In genomic region chr19:45779231-45780145, GRCh38 we compare ENCODE assay signal across 8 cellular contexts. TPM values are rescaled to one million over a fixed set of nuclear protein-coding genes. Genes with fewer than 3 reads are reported as not detected.
DNase-seq lines count a peak whose midpoint lies in the region; ATAC-seq, FAIRE-seq and TF ChIP-seq lines count a peak whose summit lies in the region.

No MANE protein-coding gene starts in this region.

- WGBS in liver: 12% methylated on average over 48 of the region's 48 CpGs

- no peak overlapping the region for H3K4me3 ChIP-seq in liver (ENCODE audit: low read depth in 1 of 3, low read length in 3 of 3)

- H3K36me3 Mint-ChIP-seq in central memory CD8-positive, alpha-beta T cell (ENCODE audit: insufficient read depth): peaks cover 7% of the 10 kb centered on the region

- H3K9ac ChIP-seq in liver (ENCODE audit: low read depth in 1 of 2, low read length in 2 of 2): no peak overlapping the region

- H3K9me3 ChIP-seq in liver (ENCODE audit: control insufficient read depth in 4 of 4, low read length in 3 of 4): no peaks in the 10 kb centered on the region

- H3K9me3 Mint-ChIP-seq in central memory CD8-positive, alpha-beta T cell: no peaks in the 10 kb centered on the region

- peaks cover 27% of the 10 kb centered on the region for H3K4me1 Mint-ChIP-seq in central memory CD8-positive, alpha-beta T cell

- ATAC-seq in HG02571 (IDR thresholded peaks at IDR 0.05; ENCODE audit: unreplicated experiment): peak; percentile 68
- peak; percentile 79 for ATAC-seq in central memory CD8-positive, alpha-beta T cell (replicated peaks; ENCODE audit: extremely low read depth, poor library complexity, severe bottlenecking)

- H3K4me1 ChIP-seq in liver (ENCODE audit: control insufficient read depth in 4 of 4, insufficient read depth in 4 of 4, low read length in 3 of 4): peaks cover 3 to 24% (median 8%) of the 10 kb centered on the region in 4 donors

- H3K27ac ChIP-seq in liver (ENCODE audit: low read depth in 1 of 2, low read length in 2 of 2): no peak overlapping the region

- peak; percentile 88 for FAIRE-seq in G401.6 (lab: Jason Lieb, UNC)

- H3K4me3 Mint-ChIP-seq in central memory CD8-positive, alpha-beta T cell: peak overlapping the region; percentile 72

- no peaks in the 10 kb centered on the region for H3K27me3 ChIP-seq in liver (ENCODE audit: control insufficient read depth in 4 of 4, insufficient read depth in 4 of 4, low read length in 3 of 4)

- no peaks in the 10 kb centered on the region for H3K36me3 ChIP-seq in liver (ENCODE audit: control insufficient read depth in 4 of 4, insufficient read depth in 3 of 4, low read depth in 1 of 4, low read length in 3 of 4)

- peaks cover 9% of the 10 kb centered on the region for H3K27me3 Mint-ChIP-seq in central memory CD8-positive, alpha-beta T cell

- peak; percentile 64 for DNase-seq in NCI-H1694 (lab: John Stamatoyannopoulos, UW)
- DNase-seq in activated CD4-positive, CD25-positive, alpha-beta regulatory T cell (lab: John Stamatoyannopoulos, UW): peak; percentile 58 to 89 (median 76)
- peak; percentile 68 to 76 for DNase-seq in central memory CD8-positive, alpha-beta T cell (ENCODE audit: low spot score in 2 of 2)
- DNase-seq in stimulated activated CD8-positive, alpha-beta memory T cell treated with anti-CD3 and anti-CD28 coated beads, Interleukin-12 subunit alpha, Interleukin-12 subunit beta, amount 100 ng/mL, for 24 hours (ENCODE audit: extremely low read depth): peak; percentile 74
- DNase-seq in AML-193 (lab: John Stamatoyannopoulos, UW): no peak

- peak overlapping the region; percentile 36 for H3K27ac Mint-ChIP-seq in central memory CD8-positive, alpha-beta T cell (ENCODE audit: low read depth)

- TF ChIP-seq CTCF in liver (IDR thresholded peaks at IDR 0.05; ENCODE audit: low read depth, low read length, missing input control): peak; percentile 40

- peak in 1 of 2 donors; percentile 72 for TF ChIP-seq RAD21 in liver (IDR thresholded peaks at IDR 0.05)

TF ChIP-seq in liver, 16 proteins besides CTCF, POLR2A, EP300 and RAD21:
- TF ChIP-seq EGR1 (IDR thresholded peaks at IDR 0.05; ENCODE audit: low read depth in 2 of 2): no peak
- TF ChIP-seq SP1 (IDR thresholded peaks at IDR 0.05): peak; percentile 30
TF ChIP-seq in liver: peak in this region for 1.

RNA-seq across cellular contexts. Expression of gene DMPK, which starts 2.8 kb away (rescaled TPM):
- 10 to 100 TPM in 1 of 2 donors, 1 to 10 TPM in 1; 6.4 to 12.5 TPM for total RNA-seq in liver
- 1 to 10 TPM; 1.8 to 5.9 TPM for polyA plus RNA-seq in liver

RNA-seq across cellular contexts. Expression of gene SIX5, which starts 10.4 kb away (rescaled TPM):
- 1 to 10 TPM; 2.7 to 5.0 TPM for total RNA-seq in liver
- polyA plus RNA-seq in liver: 1 to 10 TPM; 3.7 to 9.9 TPM

RNA-seq across cellular contexts. Expression of gene DMWD, which starts 13.2 kb away (rescaled TPM):
- 10 to 100 TPM; 11.3 to 14.6 TPM for total RNA-seq in liver
- 1 to 10 TPM; 3.7 to 6.5 TPM for polyA plus RNA-seq in liver

RNA-seq across cellular contexts. Expression of gene RSPH6A, which starts 35.6 kb away (rescaled TPM):
- under 1 TPM in 1 of 2 donors, not detected in 1; 0.08 TPM for total RNA-seq in liver
- not detected for polyA plus RNA-seq in liver

RNA-seq across cellular contexts. Expression of gene MEIOSIN, which starts 46.2 kb away (rescaled TPM):
- total RNA-seq in liver: not detected
- not detected for polyA plus RNA-seq in liver

Comparison
In these comparisons a context has a peak if more than half of its experiments do, and no peak if none do; other contexts are left out.
1. DNase-seq: peak in NCI-H1694 (single experiment), activated CD4-positive, CD25-positive, alpha-beta regulatory T cell (4 of 4), central memory CD8-positive, alpha-beta T cell (2 of 2) and stimulated activated CD8-positive, alpha-beta memory T cell treated with anti-CD3 and anti-CD28 coated beads, Interleukin-12 subunit alpha, Interleukin-12 subunit beta, amount 100 ng/mL, for 24 hours (single experiment); none in AML-193 (0 of 2).